8 cellular contexts compared by ENCODE assay signal in the genomic region with DNA sequence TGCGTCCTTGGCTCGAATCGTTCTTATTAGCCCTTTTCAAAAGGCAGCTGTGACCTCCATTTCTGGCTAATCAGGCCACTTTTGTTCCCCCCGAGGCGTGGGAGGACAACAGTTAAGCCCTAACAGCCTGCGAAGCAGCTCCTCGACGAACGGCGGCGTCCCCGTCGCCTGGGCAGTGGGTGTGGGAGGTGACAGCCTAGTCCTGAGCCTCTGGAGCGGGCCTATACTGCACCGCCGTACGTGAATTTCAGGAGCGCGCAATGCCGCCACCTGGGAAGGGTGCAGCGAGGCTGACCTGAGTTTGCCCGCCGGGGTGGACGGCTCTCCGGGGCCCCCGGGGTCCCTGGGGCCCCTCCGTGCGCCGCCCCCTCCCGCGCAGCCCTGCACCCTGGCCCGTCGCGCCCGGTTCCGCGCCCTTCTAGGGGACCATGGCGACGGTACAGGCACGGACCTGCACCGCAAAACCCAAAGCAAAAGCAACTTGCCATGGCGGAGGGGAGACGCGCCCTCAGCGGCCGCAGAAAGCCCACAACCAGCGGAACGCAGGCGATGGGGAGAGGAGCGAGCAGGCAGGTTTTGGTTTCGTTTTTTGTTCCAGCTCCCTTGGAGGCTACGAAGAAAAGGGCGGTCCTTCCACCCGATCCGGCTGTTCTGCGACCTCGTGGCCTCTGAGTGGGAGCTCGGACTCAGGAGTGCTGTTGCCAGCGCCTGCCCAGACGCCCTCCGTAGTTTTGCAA. TPM values are rescaled to one million over a fixed set of nuclear protein-coding genes. Genes with fewer than 3 reads are reported as not detected.
DNase-seq lines count a peak whose midpoint lies in the region; ATAC-seq and TF ChIP-seq lines count a peak whose summit lies in the region.

A gene (minus strand): TSS at position 624 of the 737 bp plus-strand sequence. CDS start 136 bp downstream, at position 488.

- H3K27me3 ChIP-seq in adrenal gland = no peaks in the 10 kb centered on the region
- no peaks in the 10 kb centered on the region for H3K27me3 ChIP-seq in upper lobe of right lung

- TF ChIP-seq POLR2A in adrenal gland (IDR thresholded peaks at IDR 0.05) = peak; percentile 37 to 84

- ATAC-seq in HG02571 (IDR thresholded peaks at IDR 0.05; ENCODE audit: unreplicated experiment) (peak; percentile 94), left cardiac atrium (peak; percentile 97), upper lobe of right lung (peak; percentile 97)

- peak; percentile 91 for DNase-seq in GM10266 (ENCODE audit: extremely low spot score)
- DNase-seq in NCI-H1048 (lab: John Stamatoyannopoulos, UW) = peak; percentile 41
- peak; percentile 88 for DNase-seq in SW480 (ENCODE audit: low spot score)
- DNase-seq in adrenal gland = peak; percentile 85 to 96 (median 95)
- DNase-seq in left cardiac atrium = peak; percentile 93
- peak; percentile 97 for DNase-seq in posterior vena cava (ENCODE audit: low spot score)
- DNase-seq in upper lobe of right lung = peak; percentile 95

- intact Hi-C loops in adrenal gland (cut with DNase I) = loop anchor here in 1 of 2 donors (10.0 kb wide), 1 partner anchor 183 kb away; no protein-coding TSS in a partner anchor
- intact Hi-C loops in left cardiac atrium (cut with DNase I) = no loop called here
- intact Hi-C loops in posterior vena cava (cut with DNase I) = no loop called here
- intact Hi-C loops in upper lobe of right lung (cut with DNase I) = no loop called here

- 0 to 2% (median 1%) methylated on average over 21 to 61 of the region's 61 CpGs for WGBS in adrenal gland, 4 donors

- H3K27ac ChIP-seq in adrenal gland (peak within 1 kb of the TSS; percentile 85 to 99 (median 98)), upper lobe of right lung (peak within 1 kb of the TSS; percentile 98)

- TF ChIP-seq CTCF in GM10266 (IDR thresholded peaks at IDR 0.05; ENCODE audit: control insufficient read depth, insufficient read depth, low read depth, missing control alignments) (no peak), adrenal gland (IDR thresholded peaks at IDR 0.05) (no peak), upper lobe of right lung (IDR thresholded peaks at IDR 0.05) (peak; percentile 7)

- H3K4me3 ChIP-seq in adrenal gland = peak within 1 kb of the TSS; percentile 30 to 77 (median 72)
- peak within 1 kb of the TSS; percentile 79 for H3K4me3 ChIP-seq in upper lobe of right lung

- H3K9me3 ChIP-seq in adrenal gland (replicated peaks in 1 of 3) (no peaks in the 10 kb centered on the region), upper lobe of right lung (no peaks in the 10 kb centered on the region)

- H3K36me3 ChIP-seq in adrenal gland (replicated peaks in 1 of 2) (no peaks in the 10 kb centered on the region), upper lobe of right lung (no peaks in the 10 kb centered on the region)

- H3K4me1 ChIP-seq in adrenal gland (replicated peaks in 1 of 2) (peaks cover 7 to 27% of the 10 kb centered on the region in 2 donors), upper lobe of right lung (peaks cover 11% of the 10 kb centered on the region)

RNA-seq across cellular contexts. Expression of the gene that starts here (rescaled TPM):
- total RNA-seq in adrenal gland = 10 to 100 TPM in 6 of 8 donors, 1 to 10 TPM in 2; 7.9 to 22.5 (median 12.6) TPM
- 10 to 100 TPM in 1 of 3 donors, 1 to 10 TPM in 2; 5.0 to 38.7 (median 5.7) TPM for polyA plus RNA-seq in adrenal gland
- total RNA-seq in left cardiac atrium = 1 to 10 TPM; 2.0 to 3.1 TPM
- 1 to 10 TPM; 5.0 to 8.5 TPM for total RNA-seq in posterior vena cava
- 9.4 TPM for total RNA-seq in upper lobe of right lung

Comparison
In these comparisons a context has a peak if more than half of its experiments do, and no peak if none do; other contexts are left out.
1. Peak in every context shown above with its lines: DNase-seq, ATAC-seq, H3K4me3 ChIP-seq and H3K27ac ChIP-seq.
2. DNase-seq: peak in every context shown above with its lines; median percentile 97 in posterior vena cava; 95 in adrenal gland; 95 in upper lobe of right lung; 93 in left cardiac atrium; 91 in GM10266; 88 in SW480; 41 in NCI-H1048.